9 cellular contexts compared by ENCODE assay signal in genomic region chr17:6940186-6940649, GRCh38. TPM values are rescaled to one million over a fixed set of nuclear protein-coding genes. Genes with fewer than 3 reads are reported as not detected.
A peak's percentile ranks its signal among the peaks of the same experiment; 100 is the strongest.
DNase-seq lines count a peak whose midpoint lies in the region; ATAC-seq and TF ChIP-seq lines count a peak whose summit lies in the region.
"Had no signal": no experiment of that assay in that cellular context is flagged by ENCODE, and none has a peak within 500 bp of the region (broad histone marks: within the 10 kb centered on the region; RNA-seq: fewer than 3 reads in every experiment).

No MANE protein-coding gene starts in this region.

- no peaks in the 10 kb centered on the region for H3K27me3 ChIP-seq in Loucy (ENCODE audit: insufficient read depth, low read length, poor library complexity, severe bottlenecking)
- H3K27me3 ChIP-seq in muscle layer of duodenum (ENCODE audit: low read depth, low read length) = no peaks in the 10 kb centered on the region

- H3K4me3 ChIP-seq in Loucy (ENCODE audit: low read length, poor library complexity, severe bottlenecking) = no peak overlapping the region
- peak overlapping the region; percentile 22 to 64 for H3K4me3 ChIP-seq in muscle layer of duodenum (ENCODE audit: low read depth in 1 of 2, low read length in 2 of 2)

- DNase-seq in Ammon's horn (ENCODE audit: low spot score) = peak; percentile 17
- peak in 1 of 2 donors; percentile 7 for DNase-seq in activated naive CD4-positive, alpha-beta T cell treated with anti-CD3 and anti-CD28 coated beads, Interleukin-2, amount 50 U/mL, for 72 hours (ENCODE audit: low spot score in 2 of 2)
- no peak for DNase-seq in KG1 (lab: John Stamatoyannopoulos, UW)
- no peak for DNase-seq in HEK293T (ENCODE audit: extremely low spot score)
- DNase-seq: naive B cell had no signal

- H3K36me3 Mint-ChIP-seq in activated naive CD4-positive, alpha-beta T cell treated with anti-CD3 and anti-CD28 coated beads, Interleukin-2, amount 50 U/mL, for 72 hours = no peaks in the 10 kb centered on the region
- H3K36me3 Mint-ChIP-seq: naive B cell had no signal

- peak in 1 of 2 donors; percentile 42 for ATAC-seq in activated naive CD4-positive, alpha-beta T cell treated with anti-CD3 and anti-CD28 coated beads, Interleukin-2, amount 50 U/mL, for 72 hours
- ATAC-seq in HG02588 (IDR thresholded peaks at IDR 0.05; ENCODE audit: unreplicated experiment) (no peak), HG02973 (IDR thresholded peaks at IDR 0.05; ENCODE audit: unreplicated experiment) (no peak)

- POLR2A ChIA-PET in HEK293T (lab: Yijun Ruan, JAX) = no interaction called here

- H3K9me2 ChIP-seq in Loucy (replicated peaks; ENCODE audit: low read depth, low read length) = no peaks in the 10 kb centered on the region

- H3K4me2 ChIP-seq in Loucy (ENCODE audit: low read depth, low read length, poor library complexity, severe bottlenecking) = peak overlapping the region; percentile 16

- H3K9ac ChIP-seq in Loucy (ENCODE audit: low read depth, low read length, poor library complexity, severe bottlenecking) = no peak overlapping the region

- H2AFZ ChIP-seq in Loucy (ENCODE audit: low read length) = peak overlapping the region; percentile 53

- no peaks in the 10 kb centered on the region for H4K20me1 ChIP-seq in Loucy (ENCODE audit: insufficient read depth, low read length, poor library complexity, severe bottlenecking)

- CTCF ChIA-PET in HEK293T (lab: Yijun Ruan, JAX) = interaction anchor here (0.6 kb wide), 1 partner anchor 19 kb away, joined by 3 read pairs; no protein-coding TSS in a partner anchor

- H3K9me3 Mint-ChIP-seq in activated naive CD4-positive, alpha-beta T cell treated with anti-CD3 and anti-CD28 coated beads, Interleukin-2, amount 50 U/mL, for 72 hours = no peaks in the 10 kb centered on the region

- peak overlapping the region; percentile 55 for H3K27ac Mint-ChIP-seq in activated naive CD4-positive, alpha-beta T cell treated with anti-CD3 and anti-CD28 coated beads, Interleukin-2, amount 50 U/mL, for 72 hours

- H3F3A ChIP-seq in Loucy (ENCODE audit: low read depth) = no peaks in the 10 kb centered on the region

- no peak overlapping the region for H3K27ac ChIP-seq in muscle layer of duodenum (ENCODE audit: low read length)

- no peak for TF ChIP-seq CTCF in Loucy (conservative IDR thresholded peaks at IDR 0.05; ENCODE audit: low read length)

- H3K36me3 ChIP-seq in Loucy (ENCODE audit: insufficient read depth, low read length) = no peaks in the 10 kb centered on the region
- H3K36me3 ChIP-seq in muscle layer of duodenum (ENCODE audit: control insufficient read depth in 1 of 2, insufficient read depth in 2 of 2, low read length in 2 of 2) = no peaks in the 10 kb centered on the region

- H3K79me2 ChIP-seq in Loucy (ENCODE audit: insufficient read depth, low read length) = no peaks in the 10 kb centered on the region

- no peaks in the 10 kb centered on the region for H3K9me3 ChIP-seq in Loucy (ENCODE audit: insufficient read depth, low read depth, low read length)
- H3K9me3 ChIP-seq in muscle layer of duodenum (ENCODE audit: control insufficient read depth in 1 of 2, low read length in 2 of 2) = no peaks in the 10 kb centered on the region

- H3K4me1 ChIP-seq in Loucy (ENCODE audit: insufficient read depth, low read length, poor library complexity, severe bottlenecking) = peaks cover 14% of the 10 kb centered on the region
- no peaks in the 10 kb centered on the region for H3K4me1 ChIP-seq in muscle layer of duodenum (ENCODE audit: control insufficient read depth in 1 of 2, insufficient read depth in 2 of 2, low read length in 2 of 2)

TF ChIP-seq in HEK293T, 16 proteins besides CTCF, POLR2A, EP300 and RAD21:
- TF ChIP-seq ELF4 (IDR thresholded peaks at IDR 0.05) (no peak), FOXM1 (IDR thresholded peaks at IDR 0.05; ENCODE audit: borderline replicate concordance) (no peak), FOXK2 (IDR thresholded peaks at IDR 0.05) (no peak), ARNT (IDR thresholded peaks at IDR 0.05) (no peak), SUZ12 (IDR thresholded peaks at IDR 0.05) (no peak), FOXA1 (IDR thresholded peaks at IDR 0.05) (no peak), PKNOX1 (IDR thresholded peaks at IDR 0.05) (no peak), BHLHE40 (IDR thresholded peaks at IDR 0.05; ENCODE audit: borderline replicate concordance) (no peak), LEF1 (IDR thresholded peaks at IDR 0.05; ENCODE audit: borderline replicate concordance) (no peak), CTBP1 (IDR thresholded peaks at IDR 0.05; ENCODE audit: borderline replicate concordance) (no peak), TARDBP (IDR thresholded peaks at IDR 0.05) (no peak), L3MBTL2 (conservative IDR thresholded peaks at IDR 0.05) (no peak)

RNA-seq across cellular contexts. Expression of gene ALOX12, which starts 55.6 kb away (rescaled TPM):
- total RNA-seq in activated naive CD4-positive, alpha-beta T cell treated with anti-CD3 and anti-CD28 coated beads, Interleukin-2, amount 50 U/mL, for 72 hours = not detected
